1 cellular context compared by ENCODE assay signal in the genomic region with DNA sequence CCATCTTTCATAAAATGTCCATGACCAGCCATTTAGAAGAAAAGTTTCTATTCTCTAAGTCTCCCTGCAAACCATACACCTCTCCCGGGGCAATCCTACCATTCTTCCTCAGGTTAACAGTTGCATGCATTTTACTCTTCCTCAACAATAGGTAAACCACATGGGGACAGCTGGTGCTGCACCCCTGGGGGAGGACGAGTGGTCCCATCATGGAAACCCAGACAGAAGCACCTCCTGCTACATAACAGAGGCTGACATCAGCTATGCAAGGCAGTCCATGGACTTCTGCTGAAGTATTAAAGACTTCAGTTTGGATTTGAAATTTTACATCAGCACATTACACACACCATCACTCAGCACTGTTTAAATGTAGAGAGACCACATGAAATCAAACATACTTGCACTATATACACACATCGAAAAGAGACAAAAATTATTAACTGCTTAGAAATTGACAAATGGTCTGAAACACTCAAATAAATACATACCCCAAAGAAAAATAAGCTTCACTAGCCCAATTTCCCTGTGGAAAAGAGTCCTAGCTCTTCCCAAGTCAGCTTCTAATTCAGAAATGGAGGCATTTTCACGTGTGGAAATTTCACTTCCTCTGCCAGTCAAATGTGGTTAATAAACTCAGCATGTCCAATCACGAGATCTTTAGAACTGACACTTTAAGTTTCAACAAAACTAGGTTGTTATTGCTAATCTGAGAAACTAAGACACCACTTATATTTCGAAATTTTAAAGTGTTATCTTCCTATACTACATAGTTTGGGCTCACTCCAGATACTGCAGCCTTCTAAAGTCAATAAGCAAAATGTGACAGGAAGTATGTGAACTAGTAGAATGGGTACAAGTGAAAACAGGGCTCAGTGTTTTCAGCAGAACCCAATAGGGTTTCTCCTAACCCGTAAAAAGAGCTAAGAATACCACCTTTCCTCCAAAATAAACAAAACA.
TF ChIP-seq lines count a peak whose summit lies in the region.

No MANE protein-coding gene starts in this region.

TF ChIP-seq in GM12878, 131 proteins besides CTCF, POLR2A, EP300 and RAD21:
- TF ChIP-seq RELA (IDR thresholded peaks at IDR 0.05; ENCODE audit: borderline replicate concordance, partially characterized antibody) (no peak), CHD1 (IDR thresholded peaks at IDR 0.05; ENCODE audit: low read depth, low read length) (no peak), BHLHE40 (IDR thresholded peaks at IDR 0.05; ENCODE audit: borderline replicate concordance in 1 of 2, low read depth in 2 of 2, low read length in 1 of 2) (peak in 1 of 2 experiments; percentile 25; a peak in 1 of 4 replicates), TCF3 (IDR thresholded peaks at IDR 0.05; ENCODE audit: borderline replicate concordance, insufficient read depth, low read depth, low read length) (no peak), SPI1 (IDR thresholded peaks at IDR 0.05; ENCODE audit: borderline replicate concordance, insufficient read depth, low read depth, low read length) (peak; percentile 35; the same call in 1 of the 2 replicates)
- TF ChIP-seq, protein P1, sequence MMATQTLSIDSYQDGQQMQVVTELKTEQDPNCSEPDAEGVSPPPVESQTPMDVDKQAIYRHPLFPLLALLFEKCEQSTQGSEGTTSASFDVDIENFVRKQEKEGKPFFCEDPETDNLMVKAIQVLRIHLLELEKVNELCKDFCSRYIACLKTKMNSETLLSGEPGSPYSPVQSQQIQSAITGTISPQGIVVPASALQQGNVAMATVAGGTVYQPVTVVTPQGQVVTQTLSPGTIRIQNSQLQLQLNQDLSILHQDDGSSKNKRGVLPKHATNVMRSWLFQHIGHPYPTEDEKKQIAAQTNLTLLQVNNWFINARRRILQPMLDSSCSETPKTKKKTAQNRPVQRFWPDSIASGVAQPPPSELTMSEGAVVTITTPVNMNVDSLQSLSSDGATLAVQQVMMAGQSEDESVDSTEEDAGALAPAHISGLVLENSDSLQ (IDR thresholded peaks at IDR 0.05): peak; percentile 67; the same call in 1 of the 2 replicates
TF ChIP-seq in GM12878: peak in this region for 3.
